9 cellular contexts compared by ENCODE assay signal in the genomic region with DNA sequence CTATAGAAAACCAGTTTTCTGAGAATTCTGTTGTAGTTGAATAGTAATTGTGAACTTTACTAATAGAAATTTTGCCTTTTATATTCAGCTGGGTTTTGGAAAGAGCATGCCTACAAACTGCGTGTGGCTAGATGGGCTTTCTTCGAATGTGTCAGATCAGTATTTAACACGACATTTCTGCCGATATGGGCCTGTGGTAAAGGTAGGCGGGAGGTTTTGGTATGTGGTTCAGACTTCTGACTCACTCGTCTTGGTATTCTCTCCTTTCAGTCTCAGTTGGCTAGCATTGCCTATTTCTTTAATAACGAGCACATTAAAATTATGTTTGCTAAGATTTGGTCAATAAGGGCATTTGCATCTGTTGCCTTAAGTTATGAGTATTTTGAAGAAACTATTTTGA. TPM values are rescaled to one million over a fixed set of nuclear protein-coding genes. Genes with fewer than 3 reads are reported as not detected.
DNase-seq lines count a peak whose midpoint lies in the region; ATAC-seq and TF ChIP-seq lines count a peak whose summit lies in the region.
"Had no signal": no experiment of that assay in that cellular context is flagged by ENCODE, and none has a peak within 500 bp of the region (broad histone marks: within the 10 kb centered on the region; RNA-seq: fewer than 3 reads in every experiment).

No MANE protein-coding gene starts in this region.

- DNase-seq in activated gamma-delta T cell treated with Interleukin-2 at 50 U/mL for 16 hours (peak; percentile 56), activated gamma-delta T cell (lab: John Stamatoyannopoulos, UW) (no peak), LHCN-M2 (ENCODE audit: low read depth) (peak; percentile 78), adipocyte (ENCODE audit: low read depth) (peak; percentile 81), neural progenitor cell (ENCODE audit: low spot score) (no peak), cerebellar cortex (ENCODE audit: low spot score) (no peak)
- peak; percentile 49 to 59 for DNase-seq in stimulated activated CD4-positive, alpha-beta T cell treated with anti-CD3 and anti-CD28 coated beads, Interleukin-2, amount 100 ng/mL, for 48 hours

- no peaks in the 10 kb centered on the region for H4K20me1 ChIP-seq in neural progenitor cell (ENCODE audit: low read depth)

- H3K36me3 Mint-ChIP-seq in neural progenitor cell, result peaks cover 28% of the 10 kb centered on the region

- no peaks in the 10 kb centered on the region for H3F3A ChIP-seq in neural progenitor cell (ENCODE audit: low read depth)

- no peak overlapping the region for H2AFZ ChIP-seq in neural progenitor cell (replicated peaks)

- H3K36me3 ChIP-seq in adipocyte (ENCODE audit: control insufficient read depth, insufficient read depth, low read length, severe bottlenecking), result peaks cover 82% of the 10 kb centered on the region
- peaks cover 21% of the 10 kb centered on the region for H3K36me3 ChIP-seq in neural progenitor cell

- H3K4me2 ChIP-seq in neural progenitor cell, result no peak overlapping the region
- H3K4me2 ChIP-seq: BLaER1 treated with 17β-estradiol and CSF1 and Interleukin-3, amounts not matched to agents 10 nM and 100 nM had no signal

- no peaks in the 10 kb centered on the region for H3K4me1 Mint-ChIP-seq in neural progenitor cell

- no peak overlapping the region for H3K27ac Mint-ChIP-seq in neural progenitor cell

- H3K4me3 Mint-ChIP-seq in neural progenitor cell, result no peak overlapping the region

- no peak overlapping the region for H3K9ac ChIP-seq in adipocyte (ENCODE audit: low read length)
- H3K9ac ChIP-seq in neural progenitor cell, result no peak overlapping the region
- H3K9ac ChIP-seq: BLaER1 treated with 17β-estradiol and CSF1 and Interleukin-3, amounts not matched to agents 10 nM and 100 nM had no signal

- H3K27me3 ChIP-seq in adipocyte (replicated peaks; ENCODE audit: control insufficient read depth, insufficient read depth, low read length), result no peaks in the 10 kb centered on the region
- no peaks in the 10 kb centered on the region for H3K27me3 ChIP-seq in neural progenitor cell
- H3K27me3 ChIP-seq: BLaER1 treated with 17β-estradiol and CSF1 and Interleukin-3, amounts not matched to agents 10 nM and 100 nM had no signal

- no peaks in the 10 kb centered on the region for H3K27me3 Mint-ChIP-seq in neural progenitor cell (ENCODE audit: insufficient read depth, low read depth)

- peaks cover 3% of the 10 kb centered on the region for H3K79me2 ChIP-seq in neural progenitor cell (ENCODE audit: low read depth)

- peaks cover 8% of the 10 kb centered on the region for H3K4me1 ChIP-seq in adipocyte (ENCODE audit: control insufficient read depth, insufficient read depth, low read length)
- no peaks in the 10 kb centered on the region for H3K4me1 ChIP-seq in neural progenitor cell

- H3K9me3 ChIP-seq in adipocyte (ENCODE audit: control insufficient read depth, low read length) (no peaks in the 10 kb centered on the region), neural progenitor cell (ENCODE audit: low read depth) (no peaks in the 10 kb centered on the region)

- no peak overlapping the region for H3K4me3 ChIP-seq in adipocyte (ENCODE audit: low read length)
- no peak overlapping the region for H3K4me3 ChIP-seq in neural progenitor cell
- H3K4me3 ChIP-seq: BLaER1 treated with 17β-estradiol and CSF1 and Interleukin-3, amounts not matched to agents 10 nM and 100 nM had no signal

- H3K27ac ChIP-seq in neural progenitor cell, result no peak overlapping the region
- H3K27ac ChIP-seq: BLaER1 treated with 17β-estradiol and CSF1 and Interleukin-3, amounts not matched to agents 10 nM and 100 nM had no signal

- no peak for TF ChIP-seq CTCF in neural progenitor cell (IDR thresholded peaks at IDR 0.05)

- ATAC-seq in GM21825 (IDR thresholded peaks at IDR 0.05; ENCODE audit: unreplicated experiment), result no peak

- H3K9me3 Mint-ChIP-seq in neural progenitor cell, result no peaks in the 10 kb centered on the region

RNA-seq across cellular contexts. Expression of gene ZBTB17, which starts 56.6 kb away (rescaled TPM):
- 37.0 and 44.4 TPM in 2 replicates for total RNA-seq in LHCN-M2 (2014; rRNA removed)
- 26.2 TPM for polyA plus RNA-seq in LHCN-M2 (2012)
- total RNA-seq in neural progenitor cell (ENCODE audit: low replicate concordance), result 19.5 and 34.0 TPM in 2 replicates

Comparison
In these comparisons a context has a peak if more than half of its experiments do, and no peak if none do; other contexts are left out.
1. DNase-seq: peak in activated gamma-delta T cell treated with Interleukin-2 at 50 U/mL for 16 hours (single experiment), LHCN-M2 (single experiment), adipocyte (single experiment) and stimulated activated CD4-positive, alpha-beta T cell treated with anti-CD3 and anti-CD28 coated beads, Interleukin-2, amount 100 ng/mL, for 48 hours (2 of 2); none in activated gamma-delta T cell (single experiment), neural progenitor cell (single experiment) and cerebellar cortex (single experiment).